Comparison of ENCODE assay signal across 8 cellular contexts in the genomic region with DNA sequence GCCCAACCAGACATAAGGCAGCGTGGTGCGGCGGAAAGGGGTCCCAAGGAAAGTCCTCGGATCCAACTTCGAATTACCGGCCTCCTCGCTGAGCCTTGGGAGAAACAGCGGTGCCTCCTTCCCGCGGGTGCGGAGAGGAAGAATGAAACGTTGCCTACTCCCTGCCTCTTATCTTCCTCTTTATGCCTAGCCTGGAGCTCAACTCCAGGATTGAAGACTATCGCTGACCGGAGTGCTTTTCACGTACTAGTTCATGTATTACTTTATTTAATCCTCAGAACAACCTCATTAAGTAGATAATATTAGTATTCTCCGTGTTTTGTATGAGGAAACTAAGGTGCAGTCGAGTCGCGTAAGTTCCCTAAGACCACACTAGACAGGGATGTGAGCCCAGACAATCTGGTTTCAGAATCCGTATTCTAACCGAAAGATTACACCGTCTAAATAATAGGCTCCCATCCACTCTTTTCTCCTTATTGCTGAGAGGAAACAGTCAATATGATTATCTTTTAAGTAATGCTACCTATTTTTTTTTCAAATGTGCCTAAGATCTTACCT. TPM values are rescaled to one million over a fixed set of nuclear protein-coding genes. Genes with fewer than 3 reads are reported as not detected.
DNase-seq lines count a peak whose midpoint lies in the region; ATAC-seq and TF ChIP-seq lines count a peak whose summit lies in the region.

No MANE protein-coding gene starts in this region.

- H3K36me3 Mint-ChIP-seq in HFFc6 (ENCODE audit: low read depth), result peaks cover 9% of the 10 kb centered on the region; the same call in 1 of the 2 replicates
- no peaks in the 10 kb centered on the region for H3K36me3 Mint-ChIP-seq in activated T-helper 17 cell treated with anti-CD3 and anti-CD28 coated beads, Interleukin-2, amount 50 U/mL, for 72 hours (ENCODE audit: low read depth)
- no peaks in the 10 kb centered on the region for H3K36me3 Mint-ChIP-seq in stimulated activated memory B cell treated with anti-CD40 and anti-IgM and Interleukin-4, amounts not matched to agents 10 μg/mL and 1 μg/mL and 100 μg/mL, for 72 hours

- H3K27ac Mint-ChIP-seq in HFFc6, result peak overlapping the region; percentile 93; the same call in 1 of the 2 replicates
- H3K27ac Mint-ChIP-seq in activated T-helper 17 cell treated with anti-CD3 and anti-CD28 coated beads, Interleukin-2, amount 50 U/mL, for 72 hours, result peak overlapping the region; percentile 98
- H3K27ac Mint-ChIP-seq in stimulated activated memory B cell treated with anti-CD40 and anti-IgM and Interleukin-4, amounts not matched to agents 10 μg/mL and 1 μg/mL and 100 μg/mL, for 72 hours, result peak overlapping the region; percentile 95

- no peak for ATAC-seq in activated T-helper 17 cell treated with anti-CD3 and anti-CD28 coated beads, Interleukin-2, amount 50 U/mL, for 72 hours (replicated peaks)
- no peak for ATAC-seq in stimulated activated memory B cell treated with anti-CD40 and anti-IgM and Interleukin-4, amounts not matched to agents 10 μg/mL and 1 μg/mL and 100 μg/mL, for 72 hours
- no peak for ATAC-seq in HG02588 (IDR thresholded peaks at IDR 0.05; ENCODE audit: unreplicated experiment)

- peaks cover 25% of the 10 kb centered on the region for H3K4me1 Mint-ChIP-seq in HFFc6 (ENCODE audit: low read depth)
- H3K4me1 Mint-ChIP-seq in activated T-helper 17 cell treated with anti-CD3 and anti-CD28 coated beads, Interleukin-2, amount 50 U/mL, for 72 hours, result peaks cover 7% of the 10 kb centered on the region
- peaks cover 27% of the 10 kb centered on the region for H3K4me1 Mint-ChIP-seq in stimulated activated memory B cell treated with anti-CD40 and anti-IgM and Interleukin-4, amounts not matched to agents 10 μg/mL and 1 μg/mL and 100 μg/mL, for 72 hours

- H3K27ac ChIP-seq in 22Rv1, result peak overlapping the region; percentile 83

- TF ChIP-seq CTCF in 22Rv1 (IDR thresholded peaks at IDR 0.05) (no peak), HFFc6 (IDR thresholded peaks at IDR 0.05) (no peak)

- H3K9me3 ChIP-seq in iPS-18c (ENCODE audit: control insufficient read depth, insufficient read depth, low read length), result no peaks in the 10 kb centered on the region

- H3K9me3 Mint-ChIP-seq in HFFc6, result no peaks in the 10 kb centered on the region
- H3K9me3 Mint-ChIP-seq in activated T-helper 17 cell treated with anti-CD3 and anti-CD28 coated beads, Interleukin-2, amount 50 U/mL, for 72 hours, result no peaks in the 10 kb centered on the region
- H3K9me3 Mint-ChIP-seq in stimulated activated memory B cell treated with anti-CD40 and anti-IgM and Interleukin-4, amounts not matched to agents 10 μg/mL and 1 μg/mL and 100 μg/mL, for 72 hours, result no peaks in the 10 kb centered on the region

- H3K4me3 Mint-ChIP-seq in HFFc6, result peak overlapping the region; percentile 96
- peak overlapping the region; percentile 99 for H3K4me3 Mint-ChIP-seq in activated T-helper 17 cell treated with anti-CD3 and anti-CD28 coated beads, Interleukin-2, amount 50 U/mL, for 72 hours
- peak overlapping the region; percentile 95 for H3K4me3 Mint-ChIP-seq in stimulated activated memory B cell treated with anti-CD40 and anti-IgM and Interleukin-4, amounts not matched to agents 10 μg/mL and 1 μg/mL and 100 μg/mL, for 72 hours

- DNase-seq in HFFc6 (no peak), cerebellum (ENCODE audit: low spot score) (no peak), T-helper 9 cell (no peak)

- peak overlapping the region; percentile 81 for H3K4me3 ChIP-seq in iPS-18c (ENCODE audit: insufficient read depth, low read depth, low read length)

- H3K27me3 Mint-ChIP-seq in HFFc6 (ENCODE audit: insufficient read depth), result no peaks in the 10 kb centered on the region; the same call in 1 of the 2 replicates
- no peaks in the 10 kb centered on the region for H3K27me3 Mint-ChIP-seq in activated T-helper 17 cell treated with anti-CD3 and anti-CD28 coated beads, Interleukin-2, amount 50 U/mL, for 72 hours
- no peaks in the 10 kb centered on the region for H3K27me3 Mint-ChIP-seq in stimulated activated memory B cell treated with anti-CD40 and anti-IgM and Interleukin-4, amounts not matched to agents 10 μg/mL and 1 μg/mL and 100 μg/mL, for 72 hours

RNA-seq across cellular contexts. Expression of a gene that starts 0.8 kb away (rescaled TPM):
- total RNA-seq in HFFc6 (2021; fragmentation: NEBNext Ultra II Directional; extraction: Animal tissue kit (Norgen Biotek cat#: 25700)), result 10 to 100 TPM; 13.3 to 16.9 (median 14.6) TPM
- total RNA-seq in activated T-helper 17 cell treated with anti-CD3 and anti-CD28 coated beads, Interleukin-2, amount 50 U/mL, for 72 hours, result 10 to 100 TPM; 10.4 to 13.6 TPM
- 9.3 TPM for total RNA-seq in cerebellum

RNA-seq across cellular contexts. Expression of a gene that starts 29.8 kb away (rescaled TPM):
- total RNA-seq in HFFc6 (2021; fragmentation: NEBNext Ultra II Directional; extraction: Animal tissue kit (Norgen Biotek cat#: 25700)), result under 1 TPM in 5 of 6 experiments, not detected in 1; 0.09 to 0.50 (median 0.15) TPM
- under 1 TPM in 1 of 2 donors, not detected in 1; 0.06 TPM for total RNA-seq in activated T-helper 17 cell treated with anti-CD3 and anti-CD28 coated beads, Interleukin-2, amount 50 U/mL, for 72 hours
- total RNA-seq in cerebellum, result 30.9 TPM

Comparison
In these comparisons a context has a peak if more than half of its experiments do, and no peak if none do; other contexts are left out.
1. RNA of a gene that starts 29.8 kb away (total RNA-seq): 30.9 TPM in cerebellum (single experiment); 0.09 to 0.50 TPM in HFFc6 and 0.06 TPM in activated T-helper 17 cell treated with anti-CD3 and anti-CD28 coated beads, Interleukin-2, amount 50 U/mL, for 72 hours; every median in the first group is over 10 times any median in the second.
2. Peak in every context shown above with its lines, with median percentiles within 50 percentile points of each other: H3K27ac Mint-ChIP-seq and H3K4me3 Mint-ChIP-seq.